Comparison of ENCODE assay signal across 20 cellular contexts in the genomic region with DNA sequence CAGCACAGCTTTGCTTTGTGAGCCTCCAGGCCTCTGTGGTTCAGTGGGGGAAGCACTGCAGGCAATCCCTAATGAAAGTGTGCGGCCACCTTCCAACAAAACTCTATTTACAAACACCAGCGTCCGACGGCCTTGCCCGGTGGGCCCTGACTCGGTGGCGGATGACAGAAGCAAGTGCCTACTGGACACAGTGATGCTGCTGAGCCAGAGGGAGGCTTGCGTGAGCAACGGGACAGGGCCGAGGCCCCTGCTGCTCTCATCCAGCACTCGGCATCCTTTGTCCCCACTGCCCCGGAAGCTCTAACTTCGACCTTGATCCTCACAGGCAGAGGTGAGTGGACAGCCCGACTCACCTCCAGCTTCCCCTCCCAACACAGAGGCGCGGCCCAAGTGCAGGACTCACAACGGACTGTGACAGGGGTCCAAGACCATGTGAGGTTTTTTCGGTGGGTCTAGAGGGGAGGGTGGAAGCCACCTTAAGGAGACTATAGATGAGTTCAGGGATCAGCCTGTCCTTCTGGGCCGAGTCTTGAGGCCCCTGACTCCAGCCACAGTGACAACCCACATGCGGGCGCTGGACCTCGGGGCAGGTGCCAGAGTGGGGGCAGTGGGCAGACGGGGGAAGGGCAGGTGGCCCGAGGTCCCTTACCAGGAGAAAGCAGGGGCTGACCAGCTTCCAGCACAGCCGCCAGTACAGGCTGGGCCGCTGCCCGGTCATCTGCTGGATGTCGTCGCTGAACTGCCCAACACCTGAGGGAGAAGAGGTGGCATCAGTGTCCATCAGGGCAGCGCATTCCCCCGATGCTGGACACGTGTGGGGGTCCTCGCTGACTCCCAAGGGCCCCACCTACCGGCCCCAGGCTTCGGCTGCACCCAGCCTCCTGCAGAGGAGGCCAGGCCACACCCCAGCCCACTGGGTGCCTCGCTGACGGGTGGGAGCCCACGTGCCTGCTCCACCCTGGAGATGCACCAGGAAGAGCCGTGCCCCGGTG. TPM values are rescaled to one million over a fixed set of nuclear protein-coding genes. Genes with fewer than 3 reads are reported as not detected.
"Had no signal": no experiment of that assay in that cellular context is flagged by ENCODE, and none has a peak within 500 bp of the region (broad histone marks: within the 10 kb centered on the region; RNA-seq: fewer than 3 reads in every experiment).

No MANE protein-coding gene starts in this region.

- FAIRE-seq: islet of Langerhans had no signal

- H3K36me3 ChIP-seq: thyroid gland, WERI-Rb-1 had no signal

- DNase-seq: activated CD4-positive, alpha-beta T cell treated with anti-CD3 and anti-CD28 coated beads, Interleukin-2, amount 50 U/mL, for 4 hours; activated naive CD4-positive, alpha-beta T cell; foreskin keratinocyte; hippocampal formation; stimulated activated CD4-positive, alpha-beta T cell treated with anti-CD3 and anti-CD28 coated beads, Interleukin-4, amount 100 ng/mL, for 4 hours; stimulated activated naive B cell treated with anti-CD40 and anti-IgM and Interleukin-4, amounts not matched to agents 10 μg/mL and 1 μg/mL and 100 μg/mL, for 72 hours; thyroid gland had no signal

- H3K4me1 ChIP-seq: foreskin keratinocyte, psoas muscle had no signal

- H3K27ac ChIP-seq: coronary artery, foreskin keratinocyte, psoas muscle, thyroid gland, WERI-Rb-1 had no signal

- H3K27ac Mint-ChIP-seq: activated T-helper 17 cell treated with anti-CD3 and anti-CD28 coated beads, Interleukin-2, amount 50 U/mL, for 72 hours; brain; stimulated activated naive B cell treated with anti-CD40 and anti-IgM and Interleukin-4, amounts not matched to agents 10 μg/mL and 1 μg/mL and 100 μg/mL, for 72 hours; T-helper 17 cell had no signal

- H3K4me1 Mint-ChIP-seq: activated T-helper 17 cell treated with anti-CD3 and anti-CD28 coated beads, Interleukin-2, amount 50 U/mL, for 72 hours; stimulated activated naive B cell treated with anti-CD40 and anti-IgM and Interleukin-4, amounts not matched to agents 10 μg/mL and 1 μg/mL and 100 μg/mL, for 72 hours; T-helper 17 cell had no signal

- H3K9me3 Mint-ChIP-seq: activated T-helper 17 cell treated with anti-CD3 and anti-CD28 coated beads, Interleukin-2, amount 50 U/mL, for 72 hours; central memory CD8-positive, alpha-beta T cell; stimulated activated naive B cell treated with anti-CD40 and anti-IgM and Interleukin-4, amounts not matched to agents 10 μg/mL and 1 μg/mL and 100 μg/mL, for 72 hours had no signal

- H3K4me3 ChIP-seq: coronary artery, psoas muscle, thyroid gland had no signal

- H3K9me3 ChIP-seq: psoas muscle, thyroid gland had no signal

- ATAC-seq: activated T-helper 17 cell treated with anti-CD3 and anti-CD28 coated beads, Interleukin-2, amount 50 U/mL, for 72 hours; foreskin keratinocyte; psoas muscle; sciatic nerve; stimulated activated naive B cell treated with anti-CD40 and anti-IgM and Interleukin-4, amounts not matched to agents 10 μg/mL and 1 μg/mL and 100 μg/mL, for 72 hours; T-helper 17 cell had no signal

- H3K4me3 Mint-ChIP-seq: activated T-helper 17 cell treated with anti-CD3 and anti-CD28 coated beads, Interleukin-2, amount 50 U/mL, for 72 hours; brain; central memory CD8-positive, alpha-beta T cell; stimulated activated naive B cell treated with anti-CD40 and anti-IgM and Interleukin-4, amounts not matched to agents 10 μg/mL and 1 μg/mL and 100 μg/mL, for 72 hours; T-helper 17 cell had no signal

- H3K27me3 ChIP-seq: foreskin keratinocyte, thyroid gland had no signal

- H3K36me3 Mint-ChIP-seq: brain; stimulated activated naive B cell treated with anti-CD40 and anti-IgM and Interleukin-4, amounts not matched to agents 10 μg/mL and 1 μg/mL and 100 μg/mL, for 72 hours had no signal

RNA-seq across cellular contexts. Expression of a gene that starts 39.4 kb away (rescaled TPM):
- total RNA-seq: activated T-helper 17 cell treated with anti-CD3 and anti-CD28 coated beads, Interleukin-2, amount 50 U/mL, for 72 hours; epithelial cell of proximal tubule; fibroblast of lung; foreskin keratinocyte; mononuclear cell; osteocyte; psoas muscle; sciatic nerve; T-helper 17 cell had no signal
- polyA plus RNA-seq: fibroblast of lung, foreskin keratinocyte had no signal
